8 cellular contexts compared by ENCODE assay signal in the genomic region with DNA sequence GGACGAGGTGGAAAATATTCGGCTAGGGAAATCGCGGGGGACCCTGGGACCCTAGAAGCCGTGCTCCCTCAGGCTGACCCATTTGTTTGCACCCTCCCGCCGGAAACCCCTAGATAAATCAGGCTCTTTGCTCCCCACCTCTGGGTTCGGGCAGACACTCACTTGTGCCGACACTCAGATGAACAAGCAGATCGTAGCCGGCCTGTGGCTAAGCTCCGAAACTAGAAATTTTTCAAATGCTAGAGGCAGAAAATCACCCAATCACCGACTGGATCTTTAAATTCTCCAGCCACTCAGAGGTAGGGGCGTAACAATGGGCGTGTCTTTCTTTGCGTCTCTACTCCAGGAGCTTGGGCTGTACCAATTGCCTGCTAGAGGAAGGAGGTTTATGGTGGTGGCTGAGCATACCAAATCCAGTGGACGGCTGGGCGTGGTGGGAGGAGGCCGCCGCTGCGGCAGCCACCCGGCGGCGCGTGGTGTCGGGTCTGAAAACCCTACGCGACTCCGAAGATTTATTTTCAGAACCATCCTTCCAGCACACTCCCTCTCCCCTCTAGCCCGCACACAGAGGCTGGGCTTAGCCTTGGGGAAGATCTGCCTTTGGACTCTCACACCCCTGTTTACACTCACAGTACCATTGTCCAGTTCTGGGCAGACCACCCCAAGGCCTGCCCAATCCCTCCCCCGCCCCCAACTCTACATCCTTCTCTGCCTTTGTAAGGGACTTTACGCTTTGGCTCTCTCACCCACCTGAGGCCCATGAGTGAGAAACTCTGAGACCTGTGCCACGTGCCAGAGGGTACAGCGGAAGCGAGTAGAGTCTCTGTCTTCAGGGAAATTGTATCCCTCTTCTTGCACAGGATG. TPM values are rescaled to one million over a fixed set of nuclear protein-coding genes. Genes with fewer than 3 reads are reported as not detected.
DNase-seq lines count a peak whose midpoint lies in the region; ATAC-seq and TF ChIP-seq lines count a peak whose summit lies in the region.

A gene with protein sequence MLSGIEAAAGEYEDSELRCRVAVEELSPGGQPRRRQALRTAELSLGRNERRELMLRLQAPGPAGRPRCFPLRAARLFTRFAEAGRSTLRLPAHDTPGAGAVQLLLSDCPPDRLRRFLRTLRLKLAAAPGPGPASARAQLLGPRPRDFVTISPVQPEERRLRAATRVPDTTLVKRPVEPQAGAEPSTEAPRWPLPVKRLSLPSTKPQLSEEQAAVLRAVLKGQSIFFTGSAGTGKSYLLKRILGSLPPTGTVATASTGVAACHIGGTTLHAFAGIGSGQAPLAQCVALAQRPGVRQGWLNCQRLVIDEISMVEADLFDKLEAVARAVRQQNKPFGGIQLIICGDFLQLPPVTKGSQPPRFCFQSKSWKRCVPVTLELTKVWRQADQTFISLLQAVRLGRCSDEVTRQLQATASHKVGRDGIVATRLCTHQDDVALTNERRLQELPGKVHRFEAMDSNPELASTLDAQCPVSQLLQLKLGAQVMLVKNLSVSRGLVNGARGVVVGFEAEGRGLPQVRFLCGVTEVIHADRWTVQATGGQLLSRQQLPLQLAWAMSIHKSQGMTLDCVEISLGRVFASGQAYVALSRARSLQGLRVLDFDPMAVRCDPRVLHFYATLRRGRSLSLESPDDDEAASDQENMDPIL (minus strand): TSS at position 217 of the 864 bp plus-strand sequence. CDS start 1,312 bp downstream, outside the sequence.

- TF ChIP-seq RAD21 in liver (IDR thresholded peaks at IDR 0.05): peak in 1 of 2 donors; percentile 29

- POLR2A ChIA-PET in CD4-positive, alpha-beta memory T cell (lab: Charles Lee; ENCODE audit: partially characterized antibody): interaction anchor here (0.8 to 2.3 kb wide), 9 partner anchors 10 to 68 kb away, joined by 3 to 36 read pairs (median 6); no protein-coding TSS in a partner anchor

- peaks cover 0 to 3% (median 0%) of the 10 kb centered on the region in 8 donors for H3K9me3 Mint-ChIP-seq in CD4-positive, alpha-beta memory T cell

- H3K27me3 ChIP-seq in CD4-positive, alpha-beta memory T cell (ENCODE audit: insufficient read depth, low read length): no peaks in the 10 kb centered on the region
- no peaks in the 10 kb centered on the region for H3K27me3 ChIP-seq in dorsolateral prefrontal cortex
- H3K27me3 ChIP-seq in liver (ENCODE audit: control insufficient read depth in 4 of 4, insufficient read depth in 4 of 4, low read length in 3 of 4): no peaks in the 10 kb centered on the region

- peaks cover 22 to 34% (median 29%) of the 10 kb centered on the region in 4 donors for H3K4me1 Mint-ChIP-seq in CD4-positive, alpha-beta memory T cell

- ATAC-seq in GM19455 (IDR thresholded peaks at IDR 0.05; ENCODE audit: unreplicated experiment): peak; percentile 85

- peak; percentile 88 to 96 (median 92) for DNase-seq in CD4-positive, alpha-beta memory T cell
- DNase-seq in HK-2 (ENCODE audit: unreplicated experiment) (peak; percentile 81), NCI-H82 treated with DMSO at 0.1 percent for 48 hours (lab: John Stamatoyannopoulos, UW; ENCODE audit: unreplicated experiment) (peak; percentile 99), dorsolateral prefrontal cortex (peak; percentile 49 to 95 (median 86))
- DNase-seq in activated CD4-positive, alpha-beta T cell treated with anti-CD3 and anti-CD28 coated beads, Interleukin-2, amount 50 U/mL, for 48 hours: peak; percentile 86 to 91
- peak; percentile 92 for DNase-seq in stimulated activated CD4-positive, alpha-beta T cell treated with anti-CD3 and anti-CD28 coated beads, Interleukin-4, amount 100 ng/mL, for 24 hours

- peak within 1 kb of the TSS; percentile 60 to 62 for H3K4me3 ChIP-seq in CD4-positive, alpha-beta memory T cell (ENCODE audit: low read length in 2 of 2)
- H3K4me3 ChIP-seq in dorsolateral prefrontal cortex: peak within 1 kb of the TSS; percentile 33 to 79 (median 59)
- peak within 1 kb of the TSS; percentile 4 to 49 (median 45) for H3K4me3 ChIP-seq in liver (ENCODE audit: low read depth in 1 of 3, low read length in 3 of 3)

- H3K9me3 ChIP-seq in CD4-positive, alpha-beta memory T cell (ENCODE audit: control insufficient read depth in 1 of 2, low read length in 2 of 2): no peaks in the 10 kb centered on the region
- H3K9me3 ChIP-seq in liver (ENCODE audit: control insufficient read depth in 4 of 4, low read length in 3 of 4): no peaks in the 10 kb centered on the region

- no peaks in the 10 kb centered on the region for H3K36me3 ChIP-seq in CD4-positive, alpha-beta memory T cell (ENCODE audit: insufficient read depth, low read length)
- H3K36me3 ChIP-seq in liver (ENCODE audit: control insufficient read depth in 4 of 4, insufficient read depth in 3 of 4, low read depth in 1 of 4, low read length in 3 of 4): no peaks in the 10 kb centered on the region

- TF ChIP-seq CTCF in dorsolateral prefrontal cortex (IDR thresholded peaks at IDR 0.05 in 54 of 56, conservative IDR thresholded peaks at IDR 0.05 in 2 of 56; ENCODE audit: low read depth in 1 of 56, partially characterized antibody in 56 of 56) (peak in 23 of 56 donors; percentile 6 to 46 (median 21)), liver (IDR thresholded peaks at IDR 0.05; ENCODE audit: low read depth, low read length, missing input control) (no peak)

- peaks cover 2 to 8% of the 10 kb centered on the region in 2 donors for H3K27me3 Mint-ChIP-seq in CD4-positive, alpha-beta memory T cell

- H3K4me1 ChIP-seq in CD4-positive, alpha-beta memory T cell (ENCODE audit: insufficient read depth, low read length): peaks cover 23% of the 10 kb centered on the region
- H3K4me1 ChIP-seq in liver (ENCODE audit: control insufficient read depth in 4 of 4, insufficient read depth in 4 of 4, low read length in 3 of 4): peaks cover 14 to 26% (median 18%) of the 10 kb centered on the region in 4 donors

- H3K27ac ChIP-seq in CD4-positive, alpha-beta memory T cell (ENCODE audit: low read depth, low read length): peak within 1 kb of the TSS; percentile 18
- H3K27ac ChIP-seq in dorsolateral prefrontal cortex: peak within 1 kb of the TSS in 42 of 59 donors; percentile 4 to 87 (median 60)
- H3K27ac ChIP-seq in liver (ENCODE audit: low read depth in 1 of 2, low read length in 2 of 2): peak within 1 kb of the TSS; percentile 2 to 6

- CTCF ChIA-PET in CD4-positive, alpha-beta memory T cell (lab: Charles Lee; ENCODE audit: partially characterized antibody): interaction anchor here (0.6 to 2.7 kb wide), 6 partner anchors 11 to 173 kb away, joined by 3 to 34 read pairs (median 6); no protein-coding TSS in a partner anchor

- H3K9ac ChIP-seq in liver (ENCODE audit: low read depth in 1 of 2, low read length in 2 of 2): no peak within 1 kb of the TSS

- peak within 1 kb of the TSS; percentile 55 to 90 (median 81) for H3K27ac Mint-ChIP-seq in CD4-positive, alpha-beta memory T cell

- H3K4me3 Mint-ChIP-seq in CD4-positive, alpha-beta memory T cell: peak within 1 kb of the TSS; percentile 84 to 94 (median 88)

- no peaks in the 10 kb centered on the region for H3K36me3 Mint-ChIP-seq in CD4-positive, alpha-beta memory T cell

- WGBS in liver: 9% methylated on average over 35 of the region's 35 CpGs

- intact Hi-C loops in CD4-positive, alpha-beta memory T cell (cut with micrococcal nuclease): loop anchor here (1.0 to 2.0 kb wide), 3 partner anchors 10 to 70 kb away; a partner anchor contains a TSS
- intact Hi-C loops in dorsolateral prefrontal cortex (cut with DNase I): no loop called here

TF ChIP-seq in liver, 16 proteins besides CTCF, POLR2A, EP300 and RAD21 (continues in another document):
- TF ChIP-seq TAF1 (conservative IDR thresholded peaks at IDR 0.05) (no peak), HNF4A (conservative IDR thresholded peaks at IDR 0.05) (peak in 1 of 2 donors; percentile 49), YY1 (IDR thresholded peaks at IDR 0.05) (peak; percentile 89), RXRA (IDR thresholded peaks at IDR 0.05) (peak in 1 of 2 donors; percentile 5), GABPA (IDR thresholded peaks at IDR 0.05 in 1 of 2, conservative IDR thresholded peaks at IDR 0.05 in 1 of 2) (no peak), FOXA1 (IDR thresholded peaks at IDR 0.05) (no peak), NR2F2 (IDR thresholded peaks at IDR 0.05) (no peak), HNF4G (IDR thresholded peaks at IDR 0.05) (no peak), EGR1 (IDR thresholded peaks at IDR 0.05; ENCODE audit: low read depth in 2 of 2) (peak in 1 of 2 donors; percentile 27), FOXA2 (IDR thresholded peaks at IDR 0.05) (peak; percentile 6), JUND (IDR thresholded peaks at IDR 0.05) (peak in 1 of 2 donors; percentile 23), SP1 (IDR thresholded peaks at IDR 0.05) (peak; percentile 78)
- TF ChIP-seq, protein P1, sequence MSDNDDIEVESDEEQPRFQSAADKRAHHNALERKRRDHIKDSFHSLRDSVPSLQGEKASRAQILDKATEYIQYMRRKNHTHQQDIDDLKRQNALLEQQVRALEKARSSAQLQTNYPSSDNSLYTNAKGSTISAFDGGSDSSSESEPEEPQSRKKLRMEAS (IDR thresholded peaks at IDR 0.05): peak; percentile 40
- TF ChIP-seq, protein P2, sequence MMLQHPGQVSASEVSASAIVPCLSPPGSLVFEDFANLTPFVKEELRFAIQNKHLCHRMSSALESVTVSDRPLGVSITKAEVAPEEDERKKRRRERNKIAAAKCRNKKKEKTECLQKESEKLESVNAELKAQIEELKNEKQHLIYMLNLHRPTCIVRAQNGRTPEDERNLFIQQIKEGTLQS (IDR thresholded peaks at IDR 0.05): no peak
- TF ChIP-seq, protein P3, sequence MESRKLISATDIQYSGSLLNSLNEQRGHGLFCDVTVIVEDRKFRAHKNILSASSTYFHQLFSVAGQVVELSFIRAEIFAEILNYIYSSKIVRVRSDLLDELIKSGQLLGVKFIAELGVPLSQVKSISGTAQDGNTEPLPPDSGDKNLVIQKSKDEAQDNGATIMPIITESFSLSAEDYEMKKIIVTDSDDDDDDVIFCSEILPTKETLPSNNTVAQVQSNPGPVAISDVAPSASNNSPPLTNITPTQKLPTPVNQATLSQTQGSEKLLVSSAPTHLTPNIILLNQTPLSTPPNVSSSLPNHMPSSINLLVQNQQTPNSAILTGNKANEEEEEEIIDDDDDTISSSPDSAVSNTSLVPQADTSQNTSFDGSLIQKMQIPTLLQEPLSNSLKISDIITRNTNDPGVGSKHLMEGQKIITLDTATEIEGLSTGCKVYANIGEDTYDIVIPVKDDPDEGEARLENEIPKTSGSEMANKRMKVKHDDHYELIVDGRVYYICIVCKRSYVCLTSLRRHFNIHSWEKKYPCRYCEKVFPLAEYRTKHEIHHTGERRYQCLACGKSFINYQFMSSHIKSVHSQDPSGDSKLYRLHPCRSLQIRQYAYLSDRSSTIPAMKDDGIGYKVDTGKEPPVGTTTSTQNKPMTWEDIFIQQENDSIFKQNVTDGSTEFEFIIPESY (IDR thresholded peaks at IDR 0.05): no peak

RNA-seq across cellular contexts. Expression of the gene that starts here (rescaled TPM):
- under 1 TPM; 0.17 to 0.58 TPM for total RNA-seq in CD4-positive, alpha-beta memory T cell
- polyA plus RNA-seq in CD4-positive, alpha-beta memory T cell: not detected
- 1 to 10 TPM in 119 of 120 experiments, under 1 TPM in 1; 0.74 to 7.7 (median 3.2) TPM for total RNA-seq in dorsolateral prefrontal cortex
- total RNA-seq in liver: 1 to 10 TPM in 1 of 2 donors, under 1 TPM in 1; 0.42 to 7.3 TPM
- under 1 TPM; 0.61 to 0.67 TPM for polyA plus RNA-seq in liver

Comparison
In these comparisons a context has a peak if more than half of its experiments do, and no peak if none do; other contexts are left out.
1. Peak in every context shown above with its lines: DNase-seq, ATAC-seq, H3K4me3 ChIP-seq and H3K27ac ChIP-seq.
2. Peak in DNase-seq, H3K4me3 ChIP-seq and H3K27ac ChIP-seq in CD4-positive, alpha-beta memory T cell; RNA of the gene not detected or under 1 TPM.
3. H3K27ac ChIP-seq: peak in every context shown above with its lines; median percentile 60 in dorsolateral prefrontal cortex; 18 in CD4-positive, alpha-beta memory T cell; 4 in liver.